ENCODE assay signal across 28 cellular contexts in genomic region chr7:118944271-118944670, GRCh38.
"Had no signal": no experiment of that assay in that cellular context is flagged by ENCODE, and none has a peak within 500 bp of the region (broad histone marks: within the 10 kb centered on the region; RNA-seq: fewer than 3 reads in every experiment).

No MANE protein-coding gene starts in this region.

- DNase-seq: colonic mucosa; cortex of kidney; dermis blood vessel endothelial cell; dorsolateral prefrontal cortex; effector CD8-positive, alpha-beta T cell; effector memory CD4-positive, alpha-beta T cell; effector memory CD8-positive, alpha-beta T cell; endodermal cell; erythroblast; esophagus squamous epithelium; foreskin fibroblast; foreskin keratinocyte; foreskin melanocyte; gastrocnemius medialis; glutamatergic neuron; head of caudate nucleus; heart left ventricle; heart right ventricle had no signal

- H3K4me1 Mint-ChIP-seq: endodermal cell had no signal

- H3K27me3 Mint-ChIP-seq: dendritic cell treated with granulocyte-macrophage colony-stimulating factor and Interleukin-4, amounts not matched to agents 40 ng/mL and 50 ng/mL, for 4 days; effector memory CD8-positive, alpha-beta T cell had no signal

- H3K4me3 Mint-ChIP-seq: dendritic cell treated with granulocyte-macrophage colony-stimulating factor and Interleukin-4, amounts not matched to agents 40 ng/mL and 50 ng/mL, for 4 days; effector memory CD8-positive, alpha-beta T cell; endodermal cell had no signal

- H3K4me1 ChIP-seq: colonic mucosa, esophagus muscularis mucosa, esophagus squamous epithelium, foreskin keratinocyte, gastrocnemius medialis, gastroesophageal sphincter, heart left ventricle, heart right ventricle had no signal

- H3K27ac Mint-ChIP-seq: dendritic cell treated with granulocyte-macrophage colony-stimulating factor and Interleukin-4, amounts not matched to agents 40 ng/mL and 50 ng/mL, for 4 days; effector memory CD8-positive, alpha-beta T cell; endodermal cell had no signal

- H3K9me3 Mint-ChIP-seq: dendritic cell treated with granulocyte-macrophage colony-stimulating factor and Interleukin-4, amounts not matched to agents 40 ng/mL and 50 ng/mL, for 4 days had no signal

- H3K4me3 ChIP-seq: colonic mucosa, coronary artery, dorsolateral prefrontal cortex, esophagus muscularis mucosa, esophagus squamous epithelium, gastrocnemius medialis, gastroesophageal sphincter, heart left ventricle, heart right ventricle had no signal

- FAIRE-seq: colon, endometrium, endothelial cell of umbilical vein, frontal cortex had no signal

- ATAC-seq: effector memory CD8-positive, alpha-beta T cell; esophagus mucosa; foreskin keratinocyte; gastrocnemius medialis; gastroesophageal sphincter; heart left ventricle; heart right ventricle had no signal

- H3K27ac ChIP-seq: colonic mucosa, coronary artery, dorsolateral prefrontal cortex, epithelial cell of prostate, esophagus muscularis mucosa, esophagus squamous epithelium, foreskin keratinocyte, gastrocnemius medialis, gastroesophageal sphincter, heart left ventricle, heart right ventricle had no signal

- H3K36me3 ChIP-seq: colonic mucosa, esophagus muscularis mucosa, esophagus squamous epithelium, gastrocnemius medialis, gastroesophageal sphincter, heart left ventricle, heart right ventricle had no signal

- H3K9me3 ChIP-seq: colonic mucosa, esophagus squamous epithelium, gastrocnemius medialis had no signal

- H3K27me3 ChIP-seq: colonic mucosa, esophagus muscularis mucosa, esophagus squamous epithelium, foreskin keratinocyte, gastrocnemius medialis, gastroesophageal sphincter, heart left ventricle, heart right ventricle had no signal
